Comparison of ENCODE assay signal across 22 cellular contexts in genomic region chr3:88997276-88997675, GRCh38.
"Had no signal": no experiment of that assay in that cellular context is flagged by ENCODE, and none has a peak within 500 bp of the region (broad histone marks: within the 10 kb centered on the region; RNA-seq: fewer than 3 reads in every experiment).

No MANE protein-coding gene starts in this region.

- H3K9me3 ChIP-seq: colonic mucosa, pancreas, right lobe of liver, testis had no signal

- H3K27ac ChIP-seq: colonic mucosa, gastroesophageal sphincter, heart left ventricle, pancreas, right lobe of liver, spleen, testis had no signal

- H3K36me3 ChIP-seq: colonic mucosa, gastroesophageal sphincter, heart left ventricle, pancreas, right lobe of liver, spleen had no signal

- H3K4me1 ChIP-seq: colonic mucosa, gastroesophageal sphincter, pancreas, right lobe of liver, spleen, testis had no signal

- H3K27me3 ChIP-seq: colonic mucosa, gastroesophageal sphincter, heart left ventricle, pancreas, right lobe of liver, spleen, testis had no signal

- DNase-seq: activated B cell treated with CpG ODN at 0.5 μM for 24 hours; activated CD4-positive, alpha-beta T cell treated with anti-CD3 and anti-CD28 coated beads for 48 hours; activated CD8-positive, alpha-beta T cell treated with anti-CD3 and anti-CD28 coated beads for 36 hours; activated naive CD4-positive, alpha-beta T cell treated with Interleukin-2 at 50 U/mL for 16 hours; activated naive CD8-positive, alpha-beta T cell treated with anti-CD3 and anti-CD28 coated beads, Interleukin-2, amount 10 ng/mL, durations not matched to agents 7 days and 5 days; activated T-cell treated with anti-CD3 and anti-CD28 coated beads, Interleukin-2, amount 50 U/mL, for 1 hour; amygdala; colonic mucosa; endodermal cell; erythroblast; heart left ventricle; kidney glomerular epithelial cell; pancreas; right lobe of liver; spleen; stimulated activated CD4-positive, alpha-beta T cell treated with anti-CD3 and anti-CD28 coated beads, Interleukin-4, amount 100 ng/mL, for 4 hours; T-helper 1 cell; T-helper 9 cell; testis had no signal

- H3K4me3 ChIP-seq: colonic mucosa, gastroesophageal sphincter, heart left ventricle, pancreas, right lobe of liver, spleen, testis had no signal

- ATAC-seq: activated CD8-positive, alpha-beta T cell treated with anti-CD3 and anti-CD28 coated beads for 36 hours; activated T-helper 17 cell treated with anti-CD3 and anti-CD28 coated beads, Interleukin-2, amount 50 U/mL, for 72 hours; gastroesophageal sphincter; heart left ventricle; pancreas; right lobe of liver; stimulated activated memory B cell treated with anti-CD40 and anti-IgM and Interleukin-4, amounts not matched to agents 10 μg/mL and 1 μg/mL and 100 μg/mL, for 72 hours had no signal
